In genomic region chr12:75208851-75209781, GRCh38 we compare ENCODE assay signal across 9 cellular contexts. TPM values are rescaled to one million over a fixed set of nuclear protein-coding genes. Genes with fewer than 3 reads are reported as not detected.
A peak's percentile ranks its signal among the peaks of the same experiment; 100 is the strongest.
DNase-seq lines count a peak whose midpoint lies in the region; ATAC-seq, FAIRE-seq and TF ChIP-seq lines count a peak whose summit lies in the region.
"Had no signal": no experiment of that assay in that cellular context is flagged by ENCODE, and none has a peak within 500 bp of the region (broad histone marks: within the 10 kb centered on the region; RNA-seq: fewer than 3 reads in every experiment).

No MANE protein-coding gene starts in this region.

- H3K27me3 ChIP-seq in right cardiac atrium (ENCODE audit: control insufficient read depth, insufficient read depth) (no peaks in the 10 kb centered on the region), keratinocyte (ENCODE audit: control insufficient read depth, extremely low read depth, insufficient read depth, low read length) (peaks cover 38% of the 10 kb centered on the region), sigmoid colon (peaks cover 7 to 49% (median 36%) of the 10 kb centered on the region in 3 donors)
- peaks cover 25% of the 10 kb centered on the region for H3K27me3 ChIP-seq in CD8-positive, alpha-beta T cell (ENCODE audit: insufficient read depth, low read length)

- H3K4me1 Mint-ChIP-seq in activated naive CD8-positive, alpha-beta T cell treated with anti-CD3 and anti-CD28 coated beads for 36 hours = peaks cover 4% of the 10 kb centered on the region
- peaks cover 11% of the 10 kb centered on the region for H3K4me1 Mint-ChIP-seq in CD8-positive, alpha-beta T cell (ENCODE audit: low read depth)

- H4K20me1 ChIP-seq in keratinocyte (ENCODE audit: control insufficient read depth, extremely low read depth, insufficient read depth, low read length) = no peaks in the 10 kb centered on the region

- no peak overlapping the region for H3K27ac Mint-ChIP-seq in activated naive CD8-positive, alpha-beta T cell treated with anti-CD3 and anti-CD28 coated beads for 36 hours
- no peak overlapping the region for H3K27ac Mint-ChIP-seq in CD8-positive, alpha-beta T cell

- H3K4me3 ChIP-seq in right cardiac atrium (ENCODE audit: low read length) = no peak overlapping the region
- no peak overlapping the region for H3K4me3 ChIP-seq in keratinocyte (ENCODE audit: control insufficient read depth in 2 of 3, extremely low read depth in 1 of 3, insufficient read depth in 2 of 3, low read depth in 1 of 3, low read length in 3 of 3)
- peak overlapping the region in 1 of 4 donors; percentile 13 for H3K4me3 ChIP-seq in sigmoid colon
- no peak overlapping the region for H3K4me3 ChIP-seq in CD8-positive, alpha-beta T cell (ENCODE audit: low read depth, low read length)

- TF ChIP-seq CTCF in keratinocyte (optimal IDR thresholded peaks at IDR 0.05 in 1 of 3, IDR thresholded peaks at IDR 0.05 in 1 of 3, conservative IDR thresholded peaks at IDR 0.05 in 1 of 3; ENCODE audit: extremely low read depth in 1 of 3, insufficient read depth in 2 of 3, low read length in 3 of 3) = no peak
- no peak for TF ChIP-seq CTCF in sigmoid colon (IDR thresholded peaks at IDR 0.05)
- no peak for TF ChIP-seq CTCF in CD8-positive, alpha-beta T cell (IDR thresholded peaks at IDR 0.05)

- DNase-seq in right cardiac atrium (peak in 2 of 3 donors; percentile 17 to 29), left ventricle myocardium superior (no peak), keratinocyte (ENCODE audit: low read depth, low spot score) (no peak), sigmoid colon (no peak)
- DNase-seq in activated naive CD8-positive, alpha-beta T cell treated with anti-CD3 and anti-CD28 coated beads for 36 hours = peak; percentile 24
- no peak for DNase-seq in stimulated activated naive CD4-positive, alpha-beta T cell treated with Interleukin-2 at 50 U/mL for 16 hours (lab: John Stamatoyannopoulos, UW)
- DNase-seq in CD8-positive, alpha-beta T cell = no peak

- FAIRE-seq in keratinocyte (lab: Jason Lieb, UNC) = no peak
- FAIRE-seq: TTC549 had no signal

- no peaks in the 10 kb centered on the region for H3K9me1 ChIP-seq in keratinocyte (ENCODE audit: control insufficient read depth, extremely low read depth, insufficient read depth, low read length)

- no peaks in the 10 kb centered on the region for H3K36me3 ChIP-seq in keratinocyte (ENCODE audit: control insufficient read depth in 2 of 2, extremely low read depth in 1 of 2, insufficient read depth in 2 of 2, low read length in 2 of 2)
- no peaks in the 10 kb centered on the region for H3K36me3 ChIP-seq in sigmoid colon
- no peaks in the 10 kb centered on the region for H3K36me3 ChIP-seq in CD8-positive, alpha-beta T cell (ENCODE audit: insufficient read depth, low read length)

- H3K27ac ChIP-seq in right cardiac atrium (ENCODE audit: low read length) (no peak overlapping the region), keratinocyte (ENCODE audit: control insufficient read depth, insufficient read depth, low read length) (no peak overlapping the region), sigmoid colon (no peak overlapping the region)
- no peak overlapping the region for H3K27ac ChIP-seq in CD8-positive, alpha-beta T cell (ENCODE audit: low read depth, low read length)

- POLR2A ChIA-PET in CD8-positive, alpha-beta T cell (lab: Charles Lee) = no interaction called here

- peaks cover 3% of the 10 kb centered on the region for H3K9me3 Mint-ChIP-seq in activated naive CD8-positive, alpha-beta T cell treated with anti-CD3 and anti-CD28 coated beads for 36 hours
- H3K9me3 Mint-ChIP-seq in CD8-positive, alpha-beta T cell = no peaks in the 10 kb centered on the region

- H3K27me3 Mint-ChIP-seq in activated naive CD8-positive, alpha-beta T cell treated with anti-CD3 and anti-CD28 coated beads for 36 hours = peaks cover 62% of the 10 kb centered on the region
- H3K27me3 Mint-ChIP-seq in CD8-positive, alpha-beta T cell (ENCODE audit: low read depth) = peaks cover 50% of the 10 kb centered on the region

- ATAC-seq in right cardiac atrium (peak in 1 of 2 donors; percentile 22), left ventricle myocardium superior (no peak), HG03521 (IDR thresholded peaks at IDR 0.05; ENCODE audit: unreplicated experiment) (no peak)
- ATAC-seq in CD8-positive, alpha-beta T cell = no peak

- peaks cover 3% of the 10 kb centered on the region for H3K9me3 ChIP-seq in right cardiac atrium (ENCODE audit: control insufficient read depth, low read length)
- no peaks in the 10 kb centered on the region for H3K9me3 ChIP-seq in keratinocyte (ENCODE audit: control insufficient read depth, low read depth, low read length)
- H3K9me3 ChIP-seq in sigmoid colon = no peaks in the 10 kb centered on the region
- no peaks in the 10 kb centered on the region for H3K9me3 ChIP-seq in CD8-positive, alpha-beta T cell (ENCODE audit: low read length)

- H3K36me3 Mint-ChIP-seq in activated naive CD8-positive, alpha-beta T cell treated with anti-CD3 and anti-CD28 coated beads for 36 hours = peaks cover 2% of the 10 kb centered on the region
- H3K36me3 Mint-ChIP-seq in CD8-positive, alpha-beta T cell = no peaks in the 10 kb centered on the region

- CTCF ChIA-PET in CD8-positive, alpha-beta T cell (lab: Charles Lee) = interaction anchor here (0.5 kb wide), 1 partner anchor 171 kb away, joined by 3 read pairs; no protein-coding TSS in a partner anchor

- H3K4me2 ChIP-seq in keratinocyte (ENCODE audit: control insufficient read depth, extremely low read depth, insufficient read depth, low read depth, low read length) = peak overlapping the region; percentile 45

- no peaks in the 10 kb centered on the region for H3K79me2 ChIP-seq in keratinocyte (ENCODE audit: control insufficient read depth, insufficient read depth, low read length)

- 2% methylated on average over 49 of the region's 49 CpGs for WGBS in right cardiac atrium
- WGBS in sigmoid colon, 2 donors = 6 to 27% methylated on average over 49 of the region's 49 CpGs

- intact Hi-C loops in right cardiac atrium (cut with DNase I) = no loop called here
- intact Hi-C loops in left ventricle myocardium superior (cut with micrococcal nuclease) = no loop called here
- intact Hi-C loops in sigmoid colon (cut with DNase I) = no loop called here
- intact Hi-C loops in CD8-positive, alpha-beta T cell (cut with DNase I, micrococcal nuclease) = no loop called here

- H3K9ac ChIP-seq in keratinocyte (ENCODE audit: control insufficient read depth, extremely low read depth, insufficient read depth, low read length) = no peak overlapping the region

- H3K4me3 Mint-ChIP-seq in activated naive CD8-positive, alpha-beta T cell treated with anti-CD3 and anti-CD28 coated beads for 36 hours = no peak overlapping the region
- no peak overlapping the region for H3K4me3 Mint-ChIP-seq in CD8-positive, alpha-beta T cell

- no peak overlapping the region for H2AFZ ChIP-seq in keratinocyte (ENCODE audit: control insufficient read depth, low read length)

- H3K4me1 ChIP-seq in right cardiac atrium (ENCODE audit: control insufficient read depth, insufficient read depth, low read length) (no peaks in the 10 kb centered on the region), keratinocyte (ENCODE audit: control insufficient read depth, extremely low read depth, insufficient read depth, low read length) (no peaks in the 10 kb centered on the region), sigmoid colon (peaks cover 0 to 8% (median 4%) of the 10 kb centered on the region in 4 donors)
- H3K4me1 ChIP-seq in CD8-positive, alpha-beta T cell (ENCODE audit: insufficient read depth, low read length) = no peaks in the 10 kb centered on the region

- dilution Hi-C loops in keratinocyte (cut with MboI; ENCODE audit: extremely low pct_ligation_motif_present, low sequenced_read_pairs) = no loop called here

- no peak for TF ChIP-seq POLR2A in sigmoid colon (IDR thresholded peaks at IDR 0.05)

- no peak for TF ChIP-seq EP300 in sigmoid colon (IDR thresholded peaks at IDR 0.05)

RNA-seq across cellular contexts. Expression of gene KCNC2, which starts 0.5 kb away (rescaled TPM):
- total RNA-seq in right cardiac atrium (not detected), left ventricle myocardium superior (not detected), sigmoid colon (1 to 10 TPM in 1 of 4 donors, under 1 TPM in 3; under 0.01 to 1.1 (median 0.56) TPM)
- polyA plus RNA-seq in right cardiac atrium (not detected), keratinocyte (not detected in 3 replicates), sigmoid colon (under 1 TPM in 1 of 3 donors, not detected in 2; 0.07 TPM)
- total RNA-seq in activated naive CD8-positive, alpha-beta T cell treated with anti-CD3 and anti-CD28 coated beads for 36 hours = not detected
- polyA plus RNA-seq in keratinocyte (2011; ENCODE audit: low read depth) = not detected
- not detected in 2 replicates for polyA plus RNA-seq in keratinocyte (2011; cell fraction: cytosol; rRNA removed)
- polyA plus RNA-seq in keratinocyte (2011; cell fraction: nucleus; rRNA removed) = not detected in 2 replicates
- not detected in 2 replicates for polyA plus RNA-seq in keratinocyte (2012; ENCODE audit: low replicate concordance)
- polyA minus RNA-seq in keratinocyte = 0.16 TPM in 1 of 3 replicates, not detected in the others
- not detected for polyA minus RNA-seq in keratinocyte (2011; cell fraction: cytosol; rRNA and poly(A)+ RNA removed)
- not detected in 2 replicates for polyA minus RNA-seq in keratinocyte (2011; cell fraction: nucleus; rRNA and poly(A)+ RNA removed)
- not detected for total RNA-seq in CD8-positive, alpha-beta T cell

Comparison
In these comparisons a context has a peak if more than half of its experiments do, and no peak if none do; other contexts are left out.
1. DNase-seq: peak in right cardiac atrium (2 of 3) and activated naive CD8-positive, alpha-beta T cell treated with anti-CD3 and anti-CD28 coated beads for 36 hours (single experiment); none in left ventricle myocardium superior (single experiment), keratinocyte (single experiment), stimulated activated naive CD4-positive, alpha-beta T cell treated with Interleukin-2 at 50 U/mL for 16 hours (single experiment), sigmoid colon (single experiment) and CD8-positive, alpha-beta T cell (0 of 7).